Comparison of ENCODE assay signal across 23 cellular contexts in the genomic region with DNA sequence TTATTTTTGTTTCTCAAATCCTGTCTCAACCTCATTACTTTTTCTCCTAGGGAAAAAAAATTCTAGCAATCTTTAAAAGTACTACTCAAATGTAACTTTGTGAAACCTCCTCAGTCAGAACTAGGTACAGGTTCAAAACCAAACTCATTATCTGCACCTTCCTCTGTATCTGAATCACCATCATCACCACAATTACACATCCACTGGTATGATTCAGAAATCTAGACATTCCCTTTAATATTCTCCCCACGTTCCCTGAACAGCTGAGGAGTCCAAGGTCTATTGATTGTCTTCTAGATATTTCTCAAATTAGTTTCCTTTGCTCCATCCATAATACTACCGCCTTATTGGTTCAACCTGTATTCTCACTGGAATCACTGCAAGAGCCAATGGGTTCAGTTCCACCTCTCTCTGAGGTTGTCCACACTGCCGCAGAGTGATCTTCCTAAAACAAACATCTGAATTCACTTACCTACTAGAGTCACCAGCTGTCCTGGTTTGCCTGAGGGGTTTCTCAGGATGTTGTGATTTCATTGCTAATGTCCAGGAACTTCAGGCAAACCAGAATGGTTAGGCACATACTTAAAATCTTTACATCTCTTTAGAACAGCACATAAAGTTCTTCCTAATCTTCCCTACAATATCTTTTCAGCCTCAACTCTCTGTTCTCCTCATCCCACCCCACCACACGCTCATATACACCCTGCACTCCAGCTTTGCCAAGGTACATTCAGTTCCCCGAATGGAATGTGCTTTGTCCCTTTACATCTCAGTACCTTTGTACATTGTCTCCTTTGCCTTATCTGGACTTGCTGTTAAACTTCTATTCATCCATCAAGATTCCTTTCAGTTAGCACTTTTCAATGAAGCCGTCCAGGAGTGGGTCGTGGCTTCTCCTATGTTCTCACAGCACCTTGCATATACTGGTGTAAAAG. TPM values are rescaled to one million over a fixed set of nuclear protein-coding genes. Genes with fewer than 3 reads are reported as not detected.
"Had no signal": no experiment of that assay in that cellular context is flagged by ENCODE, and none has a peak within 500 bp of the region (broad histone marks: within the 10 kb centered on the region; RNA-seq: fewer than 3 reads in every experiment).

No MANE protein-coding gene starts in this region.

- H3K9me3 ChIP-seq: esophagus squamous epithelium, ovary, stomach, uterus had no signal

- H3K4me2 ChIP-seq: neural progenitor cell had no signal

- H3K9ac ChIP-seq: neural progenitor cell had no signal

- H2AFZ ChIP-seq: neural progenitor cell had no signal

- H3K36me3 Mint-ChIP-seq: natural killer cell treated with Interleukin-12 subunit alpha and Interleukin-12 subunit beta and Interleukin-15 and Interleukin-18, amount 100 ng/mL, for 72 hours; neural progenitor cell; type B pancreatic cell had no signal

- H3K4me1 ChIP-seq: neural progenitor cell, uterus had no signal

- H3K4me3 Mint-ChIP-seq: dendritic cell treated with granulocyte-macrophage colony-stimulating factor and Interleukin-4, amounts not matched to agents 40 ng/mL and 50 ng/mL, for 4 days; effector memory CD8-positive, alpha-beta T cell; natural killer cell treated with Interleukin-12 subunit alpha and Interleukin-12 subunit beta and Interleukin-15 and Interleukin-18, amount 100 ng/mL, for 72 hours; neural progenitor cell; type B pancreatic cell had no signal

- H3K4me3 ChIP-seq: esophagus squamous epithelium, lung, neural progenitor cell, ovary, stomach, uterus had no signal

- H3K4me1 Mint-ChIP-seq: neural progenitor cell had no signal

- H3K27me3 ChIP-seq: esophagus squamous epithelium, neural progenitor cell, ovary, stomach, uterus had no signal

- DNase-seq: effector memory CD8-positive, alpha-beta T cell; esophagus squamous epithelium; foreskin fibroblast; left colon; left ventricle myocardium superior; mesenchymal stem cell; midbrain; nucleus accumbens; ovary; right cardiac atrium; small intestine; stimulated activated CD4-positive, alpha-beta T cell treated with anti-CD3 and anti-CD28 coated beads, Interleukin-12 subunit alpha, Interleukin-12 subunit beta, amount 100 ng/mL, for 4 hours; stimulated activated naive CD4-positive, alpha-beta T cell; stomach; substantia nigra; uterus had no signal

- H3K27me3 Mint-ChIP-seq: dendritic cell treated with granulocyte-macrophage colony-stimulating factor and Interleukin-4, amounts not matched to agents 40 ng/mL and 50 ng/mL, for 4 days; progenitor cell of endocrine pancreas had no signal

- H3K27ac Mint-ChIP-seq: dendritic cell treated with granulocyte-macrophage colony-stimulating factor and Interleukin-4, amounts not matched to agents 40 ng/mL and 50 ng/mL, for 4 days; effector memory CD8-positive, alpha-beta T cell; natural killer cell treated with Interleukin-12 subunit alpha and Interleukin-12 subunit beta and Interleukin-15 and Interleukin-18, amount 100 ng/mL, for 72 hours; neural progenitor cell; progenitor cell of endocrine pancreas; type B pancreatic cell had no signal

- H3K27ac ChIP-seq: esophagus squamous epithelium, neural progenitor cell, ovary, stomach, uterus had no signal

- H3K9me3 Mint-ChIP-seq: dendritic cell treated with granulocyte-macrophage colony-stimulating factor and Interleukin-4, amounts not matched to agents 40 ng/mL and 50 ng/mL, for 4 days; natural killer cell treated with Interleukin-12 subunit alpha and Interleukin-12 subunit beta and Interleukin-15 and Interleukin-18, amount 100 ng/mL, for 72 hours; neural progenitor cell; type B pancreatic cell had no signal

- H3K36me3 ChIP-seq: esophagus squamous epithelium, neural progenitor cell, ovary, stomach, uterus had no signal

- ATAC-seq: effector memory CD8-positive, alpha-beta T cell; left colon; left ventricle myocardium superior; natural killer cell treated with Interleukin-12 subunit alpha and Interleukin-12 subunit beta and Interleukin-15 and Interleukin-18, amount 100 ng/mL, for 72 hours; right cardiac atrium had no signal

- FAIRE-seq: small intestine had no signal

RNA-seq across cellular contexts. Expression of a gene that starts 24.2 kb away (rescaled TPM):
- total RNA-seq: epithelial cell of proximal tubule had no signal
